22 cellular contexts compared by ENCODE assay signal in genomic region chr7:1073211-1073977, GRCh38. TPM values are rescaled to one million over a fixed set of nuclear protein-coding genes. Genes with fewer than 3 reads are reported as not detected.
A peak's percentile ranks its signal among the peaks of the same experiment; 100 is the strongest.
DNase-seq lines count a peak whose midpoint lies in the region; ATAC-seq and TF ChIP-seq lines count a peak whose summit lies in the region.
"Had no signal": no experiment of that assay in that cellular context is flagged by ENCODE, and none has a peak within 500 bp of the region (broad histone marks: within the 10 kb centered on the region; RNA-seq: fewer than 3 reads in every experiment).

No MANE protein-coding gene starts in this region.

- no peak overlapping the region for H3K4me3 Mint-ChIP-seq in endodermal cell
- H3K4me3 Mint-ChIP-seq: activated CD4-positive, alpha-beta memory T cell treated with anti-CD3 and anti-CD28 coated beads for 36 hours; CD4-positive, CD25-positive, alpha-beta regulatory T cell had no signal

- no peak overlapping the region for H3K4me3 ChIP-seq in HUES64 (ENCODE audit: low read length)
- no peak overlapping the region for H3K4me3 ChIP-seq in endodermal cell (ENCODE audit: low read length)
- peak overlapping the region; percentile 11 to 38 for H3K4me3 ChIP-seq in muscle layer of duodenum (ENCODE audit: low read depth in 1 of 2, low read length in 2 of 2)
- H3K4me3 ChIP-seq in thyroid gland (replicated peaks in 1 of 3): no peak overlapping the region
- H3K4me3 ChIP-seq: adrenal gland, coronary artery, left ventricle myocardium inferior had no signal

- ATAC-seq in GM18907 (IDR thresholded peaks at IDR 0.05; ENCODE audit: unreplicated experiment): no peak
- ATAC-seq: HCT116 had no signal

- WGBS in HUES64: 73% methylated on average over 35 of the region's 60 CpGs
- 60 to 81% methylated on average over 19 to 37 of the region's 60 CpGs for WGBS in endodermal cell (ENCODE audit: insufficient coverage in 1 of 2, insufficient read length in 1 of 2), 2 experiments
- WGBS in thyroid gland, 2 donors: 50 to 53% methylated on average over 35 to 42 of the region's 60 CpGs

- peaks cover 14% of the 10 kb centered on the region for H3K9me3 Mint-ChIP-seq in endodermal cell
- H3K9me3 Mint-ChIP-seq: activated CD4-positive, alpha-beta memory T cell treated with anti-CD3 and anti-CD28 coated beads for 36 hours had no signal

- H3K27ac ChIP-seq in HUES64 (ENCODE audit: low read depth, low read length): peak overlapping the region; percentile 41; the same call in 1 of the 2 replicates
- peak overlapping the region; percentile 51 for H3K27ac ChIP-seq in endodermal cell (ENCODE audit: low read depth, low read length)
- H3K27ac ChIP-seq in muscle layer of duodenum (ENCODE audit: low read length): no peak overlapping the region
- no peak overlapping the region for H3K27ac ChIP-seq in thyroid gland
- H3K27ac ChIP-seq: adrenal gland, coronary artery, KMS-11, left ventricle myocardium inferior, neutrophil had no signal

- H3K27me3 ChIP-seq in HUES64 (ENCODE audit: insufficient read depth, low read length) (no peaks in the 10 kb centered on the region), endodermal cell (ENCODE audit: control insufficient read depth, insufficient read depth, low read length, poor library complexity, severe bottlenecking) (no peaks in the 10 kb centered on the region), muscle layer of duodenum (ENCODE audit: low read depth, low read length) (no peaks in the 10 kb centered on the region), thyroid gland (no peaks in the 10 kb centered on the region)
- H3K27me3 ChIP-seq: adrenal gland had no signal

- H3K4me1 ChIP-seq in HUES64 (ENCODE audit: insufficient read depth, low read length) (no peaks in the 10 kb centered on the region), endodermal cell (ENCODE audit: control insufficient read depth, insufficient read depth, low read length) (peaks cover under 1% of the 10 kb centered on the region), muscle layer of duodenum (ENCODE audit: control insufficient read depth in 1 of 2, insufficient read depth in 2 of 2, low read length in 2 of 2) (peaks cover 0 to 5% of the 10 kb centered on the region in 2 donors), thyroid gland (peaks cover 5% of the 10 kb centered on the region in 2 donors)

- peak overlapping the region; percentile 45 for H3K27ac Mint-ChIP-seq in endodermal cell
- H3K27ac Mint-ChIP-seq: activated CD4-positive, alpha-beta memory T cell treated with anti-CD3 and anti-CD28 coated beads for 36 hours had no signal

- no peaks in the 10 kb centered on the region for H3K27me3 Mint-ChIP-seq in endodermal cell (ENCODE audit: insufficient read depth)
- H3K27me3 Mint-ChIP-seq: activated CD4-positive, alpha-beta memory T cell treated with anti-CD3 and anti-CD28 coated beads for 36 hours; CD4-positive, CD25-positive, alpha-beta regulatory T cell had no signal

- no peak overlapping the region for H3K9ac ChIP-seq in HUES64 (ENCODE audit: low read depth, low read length)
- H3K9ac ChIP-seq in endodermal cell (ENCODE audit: extremely low read depth, low read length, poor library complexity, severe bottlenecking): no peak overlapping the region
- H3K9ac ChIP-seq: KMS-11 had no signal

- H3K36me3 ChIP-seq in HUES64 (ENCODE audit: insufficient read depth, low read length) (no peaks in the 10 kb centered on the region), endodermal cell (ENCODE audit: control insufficient read depth, insufficient read depth, low read length) (no peaks in the 10 kb centered on the region), muscle layer of duodenum (ENCODE audit: control insufficient read depth in 1 of 2, insufficient read depth in 2 of 2, low read length in 2 of 2) (no peaks in the 10 kb centered on the region), thyroid gland (no peaks in the 10 kb centered on the region)
- H3K36me3 ChIP-seq: adrenal gland, left ventricle myocardium inferior, neutrophil had no signal

- H3K4me1 Mint-ChIP-seq in endodermal cell: peaks cover 16% of the 10 kb centered on the region

- TF ChIP-seq POLR2A in thyroid gland (IDR thresholded peaks at IDR 0.05): no peak

- intact Hi-C loops in thyroid gland (cut with DNase I): no loop called here

- DNase-seq in endodermal cell: peak; percentile 75
- peak; percentile 52 to 53 for DNase-seq in thyroid gland
- no peak for DNase-seq in glomerular visceral epithelial cell (ENCODE audit: extremely low spot score)
- no peak for DNase-seq in amniotic stem cell (lab: John Stamatoyannopoulos, UW)
- DNase-seq: activated CD4-positive, alpha-beta memory T cell treated with anti-CD3 and anti-CD28 coated beads for 36 hours; activated gamma-delta T cell; adrenal gland; CD4-positive, CD25-positive, alpha-beta regulatory T cell; left ventricle myocardium inferior; NCI-H187 treated with DMSO at 0.1 percent for 48 hours; NCI-H526 treated with DMSO at 0.1 percent for 48 hours; retina; RPMI8226; stimulated activated CD4-positive, alpha-beta T cell treated with anti-CD3 and anti-CD28 coated beads, Interleukin-12 subunit alpha, Interleukin-12 subunit beta, amount 100 ng/mL, for 4 hours; stimulated activated CD4-positive, alpha-beta T cell treated with anti-CD3 and anti-CD28 coated beads, Interleukin-4, amount 100 ng/mL, for 4 hours had no signal

- TF ChIP-seq CTCF in endodermal cell (conservative IDR thresholded peaks at IDR 0.05): no peak
- no peak for TF ChIP-seq CTCF in thyroid gland (IDR thresholded peaks at IDR 0.05)

- H3K9me3 ChIP-seq in HUES64 (ENCODE audit: insufficient read depth, low read depth, low read length): peaks cover 5% of the 10 kb centered on the region; the same call in 1 of the 2 replicates
- H3K9me3 ChIP-seq in endodermal cell (ENCODE audit: control insufficient read depth, low read length): peaks cover 6% of the 10 kb centered on the region
- H3K9me3 ChIP-seq in muscle layer of duodenum (ENCODE audit: control insufficient read depth in 1 of 2, low read length in 2 of 2): no peaks in the 10 kb centered on the region
- no peaks in the 10 kb centered on the region for H3K9me3 ChIP-seq in thyroid gland
- H3K9me3 ChIP-seq: adrenal gland, left ventricle myocardium inferior, neutrophil had no signal

- H3K36me3 Mint-ChIP-seq in endodermal cell (ENCODE audit: low read depth): peaks cover 5% of the 10 kb centered on the region
- H3K36me3 Mint-ChIP-seq: activated CD4-positive, alpha-beta memory T cell treated with anti-CD3 and anti-CD28 coated beads for 36 hours; CD4-positive, CD25-positive, alpha-beta regulatory T cell had no signal

RNA-seq across cellular contexts. Expression of gene GPER1, which starts 14.5 kb away (rescaled TPM):
- polyA plus RNA-seq in HUES64 (2013, experiment 1 of 2): 0.40 TPM
- polyA plus RNA-seq in HUES64 (2013, experiment 2 of 2): 0.38 TPM
- total RNA-seq in endodermal cell (under 1 TPM; 0.35 to 0.51 TPM), thyroid gland (10 to 100 TPM; 12.5 to 29.2 (median 21.2) TPM)
- polyA plus RNA-seq in endodermal cell (2013, experiment 1 of 2): 1.1 TPM
- polyA plus RNA-seq in endodermal cell (2013, experiment 2 of 2): 0.91 TPM
- total RNA-seq: CD4-positive, CD25-positive, alpha-beta regulatory T cell had no signal

RNA-seq across cellular contexts. Expression of gene GPR146, which starts 29.0 kb away (rescaled TPM):
- polyA plus RNA-seq in HUES64 (2013, experiment 1 of 2): 0.60 TPM
- polyA plus RNA-seq in HUES64 (2013, experiment 2 of 2): 1.3 TPM
- total RNA-seq in endodermal cell: under 1 TPM; 0.66 to 0.75 TPM
- polyA plus RNA-seq in endodermal cell (2013, experiment 1 of 2): 1.1 TPM
- 1.7 TPM for polyA plus RNA-seq in endodermal cell (2013, experiment 2 of 2)
- 10 to 100 TPM in 3 of 4 donors, 1 to 10 TPM in 1; 8.7 to 49.4 (median 32.7) TPM for total RNA-seq in thyroid gland

Comparison
In these comparisons a context has a peak if more than half of its experiments do, and no peak if none do; other contexts are left out.
1. H3K27ac ChIP-seq: peak in HUES64 (single experiment) and endodermal cell (single experiment); none in muscle layer of duodenum (single experiment) and thyroid gland (0 of 3).
2. H3K4me3 ChIP-seq: peak in muscle layer of duodenum (2 of 2); none in HUES64 (single experiment), endodermal cell (single experiment) and thyroid gland (0 of 3).
3. DNase-seq: peak in endodermal cell (single experiment) and thyroid gland (2 of 2); none in glomerular visceral epithelial cell (single experiment) and amniotic stem cell (single experiment).
4. RNA of gene GPER1, which starts 14.5 kb away (total RNA-seq): 12.5 to 29.2 TPM in thyroid gland; 0.35 to 0.51 TPM in endodermal cell; every median in the first group is over 4 times any median in the second.
5. RNA of gene GPR146, which starts 29.0 kb away (total RNA-seq): 8.7 to 49.4 TPM in thyroid gland; 0.66 to 0.75 TPM in endodermal cell; every median in the first group is over 4 times any median in the second.